Comparison of ENCODE assay signal across 8 cellular contexts in the genomic region with DNA sequence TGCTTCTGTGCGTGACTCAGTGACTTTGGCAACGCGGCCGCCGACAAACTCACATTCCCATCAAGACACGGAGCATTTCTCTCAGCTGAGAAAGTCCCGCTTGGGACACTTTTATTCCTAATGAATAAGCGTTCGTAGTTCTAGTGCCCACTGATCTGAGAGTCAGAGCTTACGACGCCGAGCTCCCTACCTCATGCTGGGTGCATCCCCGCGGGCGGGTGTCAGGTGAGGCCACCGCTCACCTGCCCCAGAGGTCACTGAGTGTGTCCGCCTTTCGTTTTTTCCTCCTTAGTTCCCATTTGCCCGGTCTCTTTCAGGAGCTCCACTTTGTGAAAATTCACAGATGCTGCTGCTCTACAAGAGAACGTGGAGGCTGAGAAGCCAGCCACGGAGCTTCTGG.
"Had no signal": no experiment of that assay in that cellular context is flagged by ENCODE, and none has a peak within 500 bp of the region (broad histone marks: within the 10 kb centered on the region; RNA-seq: fewer than 3 reads in every experiment).

No MANE protein-coding gene starts in this region.

- DNase-seq: GM23248, H7, HFFc6, KBM-7 had no signal

- ATAC-seq: HCT116 had no signal

- FAIRE-seq: HTR-8/SVneo had no signal

- H3K4me3 ChIP-seq: GM23248, HAP-1 had no signal

- H3K27ac ChIP-seq: GM23248, KMS-11 had no signal

- H3K36me3 ChIP-seq: HAP-1 had no signal

- H3K27ac Mint-ChIP-seq: HFFc6 had no signal

- H3K9me3 ChIP-seq: HAP-1 had no signal

- H3K4me2 ChIP-seq: KMS-11 had no signal

- H3K9ac ChIP-seq: GM23248, KMS-11 had no signal

- H2AFZ ChIP-seq: GM23248 had no signal

- H3K9me3 Mint-ChIP-seq: HFFc6 had no signal

- H3K4me1 ChIP-seq: HAP-1 had no signal

- H3K4me3 Mint-ChIP-seq: HFFc6 had no signal
